Comparison of ENCODE assay signal across 1 cellular context in the genomic region with DNA sequence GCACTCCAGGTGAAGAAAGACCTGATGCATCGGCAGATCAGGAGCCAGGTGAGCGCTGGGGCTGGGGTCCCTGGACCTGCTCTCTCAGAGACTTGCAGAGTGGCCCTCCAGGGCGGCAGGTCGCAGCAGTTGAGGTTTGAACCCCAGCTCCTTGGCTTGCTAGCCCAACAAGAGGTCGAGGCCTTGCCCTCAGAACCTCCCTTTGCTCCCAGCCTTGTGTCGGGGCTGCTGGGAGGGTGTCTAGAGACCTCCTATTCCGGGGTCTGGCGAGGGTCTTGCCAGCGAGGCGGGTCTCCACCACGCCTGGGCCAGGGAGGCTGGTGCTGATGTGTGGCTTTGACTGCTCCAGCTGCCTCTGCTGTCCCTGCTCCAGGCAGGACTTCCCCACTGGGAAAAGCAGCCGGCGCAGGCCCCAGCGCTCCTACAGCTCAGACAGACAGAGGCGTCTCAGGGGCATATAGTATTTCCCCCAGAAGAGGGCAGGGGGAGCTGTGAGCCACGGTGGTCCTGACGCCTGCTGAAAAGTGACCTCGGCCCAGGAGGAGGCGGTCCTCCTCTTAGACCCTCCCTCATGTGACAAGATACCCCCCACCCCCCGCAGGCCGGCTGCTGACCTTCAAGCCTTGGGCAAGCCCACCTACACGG.
TF ChIP-seq lines count a peak whose summit lies in the region.

No MANE protein-coding gene starts in this region.

TF ChIP-seq in SK-N-SH treated with all-trans-retinoic acid at 6 μM for 48 hours, 23 proteins besides CTCF, POLR2A, EP300 and RAD21:
- TF ChIP-seq ISL1 (CRISPR knock-in tag; IDR thresholded peaks at IDR 0.05) (no peak), TOX (CRISPR knock-in tag; IDR thresholded peaks at IDR 0.05; ENCODE audit: borderline replicate concordance) (no peak), ZNF70 (CRISPR knock-in tag; IDR thresholded peaks at IDR 0.05) (no peak), ARNTL (CRISPR knock-in tag; IDR thresholded peaks at IDR 0.05; ENCODE audit: borderline replicate concordance, low read depth) (no peak), ZFP30 (CRISPR knock-in tag; IDR thresholded peaks at IDR 0.05) (no peak)
- TF ChIP-seq, protein P1, sequence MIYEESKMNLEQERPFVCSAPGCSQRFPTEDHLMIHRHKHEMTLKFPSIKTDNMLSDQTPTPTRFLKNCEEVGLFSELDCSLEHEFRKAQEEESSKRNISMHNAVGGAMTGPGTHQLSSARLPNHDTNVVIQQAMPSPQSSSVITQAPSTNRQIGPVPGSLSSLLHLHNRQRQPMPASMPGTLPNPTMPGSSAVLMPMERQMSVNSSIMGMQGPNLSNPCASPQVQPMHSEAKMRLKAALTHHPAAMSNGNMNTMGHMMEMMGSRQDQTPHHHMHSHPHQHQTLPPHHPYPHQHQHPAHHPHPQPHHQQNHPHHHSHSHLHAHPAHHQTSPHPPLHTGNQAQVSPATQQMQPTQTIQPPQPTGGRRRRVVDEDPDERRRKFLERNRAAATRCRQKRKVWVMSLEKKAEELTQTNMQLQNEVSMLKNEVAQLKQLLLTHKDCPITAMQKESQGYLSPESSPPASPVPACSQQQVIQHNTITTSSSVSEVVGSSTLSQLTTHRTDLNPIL (CRISPR knock-in tag; IDR thresholded peaks at IDR 0.05; ENCODE audit: low read depth) = no peak
TF ChIP-seq in SK-N-SH treated with all-trans-retinoic acid at 6 μM for 48 hours: peak in this region for 0.
